ENCODE assay signal across 1 cellular context in the genomic region with DNA sequence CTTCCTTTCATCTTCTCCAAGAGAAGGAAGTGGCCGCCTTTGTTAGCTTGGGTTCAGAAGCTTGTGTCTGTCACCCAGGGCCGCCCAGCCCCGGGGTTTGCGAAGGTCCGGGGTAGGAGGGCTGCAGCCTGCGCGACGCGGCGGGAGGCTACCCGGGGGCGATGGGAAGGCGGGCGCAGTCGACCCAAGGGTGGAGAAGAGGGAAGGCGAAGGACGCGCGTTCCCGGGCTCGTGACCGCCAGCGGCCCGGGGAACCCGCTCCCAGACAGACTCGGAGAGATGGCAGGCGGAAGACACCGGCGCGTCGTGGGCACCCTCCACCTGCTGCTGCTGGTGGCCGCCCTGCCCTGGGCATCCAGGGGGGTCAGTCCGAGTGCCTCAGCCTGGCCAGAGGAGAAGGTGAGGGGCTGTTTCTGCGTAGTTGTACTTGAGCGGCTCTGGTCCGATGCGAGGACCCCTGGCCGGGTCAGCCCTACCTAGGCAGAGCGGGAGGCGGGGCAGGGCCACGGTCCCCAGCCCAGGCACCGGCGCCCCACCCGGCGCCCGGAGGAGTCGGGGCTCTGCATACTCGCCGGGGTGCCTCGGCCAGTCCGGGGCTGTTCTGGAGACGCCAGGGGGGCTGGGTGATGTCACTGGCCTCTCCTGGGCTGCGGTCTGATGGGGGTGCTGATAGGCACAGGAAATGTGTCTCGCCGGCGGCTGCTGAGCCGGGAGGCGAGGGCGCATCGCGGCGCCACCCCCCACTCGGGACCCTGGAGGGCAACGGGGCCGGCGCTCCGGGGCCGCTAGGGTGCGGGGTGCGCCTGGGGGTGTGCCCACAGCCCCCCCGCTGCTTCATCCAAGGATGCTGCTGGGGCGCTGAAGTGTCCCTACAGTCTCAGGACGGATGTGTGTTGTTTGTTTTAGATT.
A peak's percentile ranks its signal among the peaks of the same experiment; 100 is the strongest.
TF ChIP-seq lines count a peak whose summit lies in the region.

A gene (plus strand): TSS at position 178 of the 909 bp plus-strand sequence. CDS start 102 bp downstream, at position 280.

TF ChIP-seq in HepG2, 621 proteins besides CTCF, POLR2A, EP300 and RAD21 (continued from another document and continues in another):
- TF ChIP-seq, protein P1, sequence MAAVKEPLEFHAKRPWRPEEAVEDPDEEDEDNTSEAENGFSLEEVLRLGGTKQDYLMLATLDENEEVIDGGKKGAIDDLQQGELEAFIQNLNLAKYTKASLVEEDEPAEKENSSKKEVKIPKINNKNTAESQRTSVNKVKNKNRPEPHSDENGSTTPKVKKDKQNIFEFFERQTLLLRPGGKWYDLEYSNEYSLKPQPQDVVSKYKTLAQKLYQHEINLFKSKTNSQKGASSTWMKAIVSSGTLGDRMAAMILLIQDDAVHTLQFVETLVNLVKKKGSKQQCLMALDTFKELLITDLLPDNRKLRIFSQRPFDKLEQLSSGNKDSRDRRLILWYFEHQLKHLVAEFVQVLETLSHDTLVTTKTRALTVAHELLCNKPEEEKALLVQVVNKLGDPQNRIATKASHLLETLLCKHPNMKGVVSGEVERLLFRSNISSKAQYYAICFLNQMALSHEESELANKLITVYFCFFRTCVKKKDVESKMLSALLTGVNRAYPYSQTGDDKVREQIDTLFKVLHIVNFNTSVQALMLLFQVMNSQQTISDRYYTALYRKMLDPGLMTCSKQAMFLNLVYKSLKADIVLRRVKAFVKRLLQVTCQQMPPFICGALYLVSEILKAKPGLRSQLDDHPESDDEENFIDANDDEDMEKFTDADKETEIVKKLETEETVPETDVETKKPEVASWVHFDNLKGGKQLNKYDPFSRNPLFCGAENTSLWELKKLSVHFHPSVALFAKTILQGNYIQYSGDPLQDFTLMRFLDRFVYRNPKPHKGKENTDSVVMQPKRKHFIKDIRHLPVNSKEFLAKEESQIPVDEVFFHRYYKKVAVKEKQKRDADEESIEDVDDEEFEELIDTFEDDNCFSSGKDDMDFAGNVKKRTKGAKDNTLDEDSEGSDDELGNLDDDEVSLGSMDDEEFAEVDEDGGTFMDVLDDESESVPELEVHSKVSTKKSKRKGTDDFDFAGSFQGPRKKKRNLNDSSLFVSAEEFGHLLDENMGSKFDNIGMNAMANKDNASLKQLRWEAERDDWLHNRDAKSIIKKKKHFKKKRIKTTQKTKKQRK (IDR thresholded peaks at IDR 0.05; ENCODE audit: low read length) = no peak
- TF ChIP-seq, protein P2, sequence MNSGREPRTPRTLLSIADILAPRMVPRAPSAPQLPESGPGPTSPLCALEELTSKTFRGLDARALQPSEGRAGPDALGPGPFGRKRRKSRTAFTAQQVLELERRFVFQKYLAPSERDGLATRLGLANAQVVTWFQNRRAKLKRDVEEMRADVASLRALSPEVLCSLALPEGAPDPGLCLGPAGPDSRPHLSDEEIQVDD (CRISPR knock-in tag; IDR thresholded peaks at IDR 0.05; ENCODE audit: borderline replicate concordance) = no peak
- TF ChIP-seq KDM5B (CRISPR knock-in tag; IDR thresholded peaks at IDR 0.05; ENCODE audit: borderline replicate concordance) = no peak; the same call in 1 of the 2 replicates
- no peak for TF ChIP-seq ISX (CRISPR knock-in tag; conservative IDR thresholded peaks at IDR 0.05)
- TF ChIP-seq PHF21A (CRISPR knock-in tag; IDR thresholded peaks at IDR 0.05) = no peak
- 0 out of 2 replicates have a peak, but pooled peaks have one; percentile 19 for TF ChIP-seq ZNF225 (CRISPR knock-in tag; IDR thresholded peaks at IDR 0.05)
- no peak for TF ChIP-seq ZNF788 (CRISPR knock-in tag; IDR thresholded peaks at IDR 0.05; ENCODE audit: borderline replicate concordance)
- TF ChIP-seq, protein P3, sequence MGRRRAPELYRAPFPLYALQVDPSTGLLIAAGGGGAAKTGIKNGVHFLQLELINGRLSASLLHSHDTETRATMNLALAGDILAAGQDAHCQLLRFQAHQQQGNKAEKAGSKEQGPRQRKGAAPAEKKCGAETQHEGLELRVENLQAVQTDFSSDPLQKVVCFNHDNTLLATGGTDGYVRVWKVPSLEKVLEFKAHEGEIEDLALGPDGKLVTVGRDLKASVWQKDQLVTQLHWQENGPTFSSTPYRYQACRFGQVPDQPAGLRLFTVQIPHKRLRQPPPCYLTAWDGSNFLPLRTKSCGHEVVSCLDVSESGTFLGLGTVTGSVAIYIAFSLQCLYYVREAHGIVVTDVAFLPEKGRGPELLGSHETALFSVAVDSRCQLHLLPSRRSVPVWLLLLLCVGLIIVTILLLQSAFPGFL (CRISPR knock-in tag; IDR thresholded peaks at IDR 0.05) = no peak
- no peak for TF ChIP-seq STAG1 (CRISPR knock-in tag; IDR thresholded peaks at IDR 0.05)
- no peak for TF ChIP-seq FOXM1 (CRISPR knock-in tag; IDR thresholded peaks at IDR 0.05)
- TF ChIP-seq, protein P4, sequence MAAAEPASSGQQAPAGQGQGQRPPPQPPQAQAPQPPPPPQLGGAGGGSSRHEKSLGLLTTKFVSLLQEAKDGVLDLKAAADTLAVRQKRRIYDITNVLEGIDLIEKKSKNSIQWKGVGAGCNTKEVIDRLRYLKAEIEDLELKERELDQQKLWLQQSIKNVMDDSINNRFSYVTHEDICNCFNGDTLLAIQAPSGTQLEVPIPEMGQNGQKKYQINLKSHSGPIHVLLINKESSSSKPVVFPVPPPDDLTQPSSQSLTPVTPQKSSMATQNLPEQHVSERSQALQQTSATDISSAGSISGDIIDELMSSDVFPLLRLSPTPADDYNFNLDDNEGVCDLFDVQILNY (CRISPR knock-in tag; conservative IDR thresholded peaks at IDR 0.05) = no peak
- TF ChIP-seq ZKSCAN8 (CRISPR knock-in tag; IDR thresholded peaks at IDR 0.05; ENCODE audit: borderline replicate concordance) = no peak
- TF ChIP-seq, protein P5, sequence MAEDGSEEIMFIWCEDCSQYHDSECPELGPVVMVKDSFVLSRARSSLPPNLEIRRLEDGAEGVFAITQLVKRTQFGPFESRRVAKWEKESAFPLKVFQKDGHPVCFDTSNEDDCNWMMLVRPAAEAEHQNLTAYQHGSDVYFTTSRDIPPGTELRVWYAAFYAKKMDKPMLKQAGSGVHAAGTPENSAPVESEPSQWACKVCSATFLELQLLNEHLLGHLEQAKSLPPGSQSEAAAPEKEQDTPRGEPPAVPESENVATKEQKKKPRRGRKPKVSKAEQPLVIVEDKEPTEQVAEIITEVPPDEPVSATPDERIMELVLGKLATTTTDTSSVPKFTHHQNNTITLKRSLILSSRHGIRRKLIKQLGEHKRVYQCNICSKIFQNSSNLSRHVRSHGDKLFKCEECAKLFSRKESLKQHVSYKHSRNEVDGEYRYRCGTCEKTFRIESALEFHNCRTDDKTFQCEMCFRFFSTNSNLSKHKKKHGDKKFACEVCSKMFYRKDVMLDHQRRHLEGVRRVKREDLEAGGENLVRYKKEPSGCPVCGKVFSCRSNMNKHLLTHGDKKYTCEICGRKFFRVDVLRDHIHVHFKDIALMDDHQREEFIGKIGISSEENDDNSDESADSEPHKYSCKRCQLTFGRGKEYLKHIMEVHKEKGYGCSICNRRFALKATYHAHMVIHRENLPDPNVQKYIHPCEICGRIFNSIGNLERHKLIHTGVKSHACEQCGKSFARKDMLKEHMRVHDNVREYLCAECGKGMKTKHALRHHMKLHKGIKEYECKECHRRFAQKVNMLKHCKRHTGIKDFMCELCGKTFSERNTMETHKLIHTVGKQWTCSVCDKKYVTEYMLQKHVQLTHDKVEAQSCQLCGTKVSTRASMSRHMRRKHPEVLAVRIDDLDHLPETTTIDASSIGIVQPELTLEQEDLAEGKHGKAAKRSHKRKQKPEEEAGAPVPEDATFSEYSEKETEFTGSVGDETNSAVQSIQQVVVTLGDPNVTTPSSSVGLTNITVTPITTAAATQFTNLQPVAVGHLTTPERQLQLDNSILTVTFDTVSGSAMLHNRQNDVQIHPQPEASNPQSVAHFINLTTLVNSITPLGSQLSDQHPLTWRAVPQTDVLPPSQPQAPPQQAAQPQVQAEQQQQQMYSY (CRISPR knock-in tag; IDR thresholded peaks at IDR 0.05) = no peak
- TF ChIP-seq, protein P6, sequence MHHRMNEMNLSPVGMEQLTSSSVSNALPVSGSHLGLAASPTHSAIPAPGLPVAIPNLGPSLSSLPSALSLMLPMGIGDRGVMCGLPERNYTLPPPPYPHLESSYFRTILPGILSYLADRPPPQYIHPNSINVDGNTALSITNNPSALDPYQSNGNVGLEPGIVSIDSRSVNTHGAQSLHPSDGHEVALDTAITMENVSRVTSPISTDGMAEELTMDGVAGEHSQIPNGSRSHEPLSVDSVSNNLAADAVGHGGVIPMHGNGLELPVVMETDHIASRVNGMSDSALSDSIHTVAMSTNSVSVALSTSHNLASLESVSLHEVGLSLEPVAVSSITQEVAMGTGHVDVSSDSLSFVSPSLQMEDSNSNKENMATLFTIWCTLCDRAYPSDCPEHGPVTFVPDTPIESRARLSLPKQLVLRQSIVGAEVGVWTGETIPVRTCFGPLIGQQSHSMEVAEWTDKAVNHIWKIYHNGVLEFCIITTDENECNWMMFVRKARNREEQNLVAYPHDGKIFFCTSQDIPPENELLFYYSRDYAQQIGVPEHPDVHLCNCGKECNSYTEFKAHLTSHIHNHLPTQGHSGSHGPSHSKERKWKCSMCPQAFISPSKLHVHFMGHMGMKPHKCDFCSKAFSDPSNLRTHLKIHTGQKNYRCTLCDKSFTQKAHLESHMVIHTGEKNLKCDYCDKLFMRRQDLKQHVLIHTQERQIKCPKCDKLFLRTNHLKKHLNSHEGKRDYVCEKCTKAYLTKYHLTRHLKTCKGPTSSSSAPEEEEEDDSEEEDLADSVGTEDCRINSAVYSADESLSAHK (CRISPR knock-in tag; IDR thresholded peaks at IDR 0.05; ENCODE audit: borderline replicate concordance) = no peak
- TF ChIP-seq, protein P7, sequence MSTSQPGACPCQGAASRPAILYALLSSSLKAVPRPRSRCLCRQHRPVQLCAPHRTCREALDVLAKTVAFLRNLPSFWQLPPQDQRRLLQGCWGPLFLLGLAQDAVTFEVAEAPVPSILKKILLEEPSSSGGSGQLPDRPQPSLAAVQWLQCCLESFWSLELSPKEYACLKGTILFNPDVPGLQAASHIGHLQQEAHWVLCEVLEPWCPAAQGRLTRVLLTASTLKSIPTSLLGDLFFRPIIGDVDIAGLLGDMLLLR (CRISPR knock-in tag; IDR thresholded peaks at IDR 0.05) = no peak
- no peak for TF ChIP-seq CENPX (CRISPR knock-in tag; IDR thresholded peaks at IDR 0.05)
- TF ChIP-seq SMC3 (IDR thresholded peaks at IDR 0.05; ENCODE audit: low read length) = no peak
- no peak for TF ChIP-seq TAF1 (CRISPR knock-in tag; IDR thresholded peaks at IDR 0.05)
- TF ChIP-seq ESRRA (CRISPR knock-in tag; IDR thresholded peaks at IDR 0.05; ENCODE audit: low read depth) = no peak
- TF ChIP-seq, protein P8, sequence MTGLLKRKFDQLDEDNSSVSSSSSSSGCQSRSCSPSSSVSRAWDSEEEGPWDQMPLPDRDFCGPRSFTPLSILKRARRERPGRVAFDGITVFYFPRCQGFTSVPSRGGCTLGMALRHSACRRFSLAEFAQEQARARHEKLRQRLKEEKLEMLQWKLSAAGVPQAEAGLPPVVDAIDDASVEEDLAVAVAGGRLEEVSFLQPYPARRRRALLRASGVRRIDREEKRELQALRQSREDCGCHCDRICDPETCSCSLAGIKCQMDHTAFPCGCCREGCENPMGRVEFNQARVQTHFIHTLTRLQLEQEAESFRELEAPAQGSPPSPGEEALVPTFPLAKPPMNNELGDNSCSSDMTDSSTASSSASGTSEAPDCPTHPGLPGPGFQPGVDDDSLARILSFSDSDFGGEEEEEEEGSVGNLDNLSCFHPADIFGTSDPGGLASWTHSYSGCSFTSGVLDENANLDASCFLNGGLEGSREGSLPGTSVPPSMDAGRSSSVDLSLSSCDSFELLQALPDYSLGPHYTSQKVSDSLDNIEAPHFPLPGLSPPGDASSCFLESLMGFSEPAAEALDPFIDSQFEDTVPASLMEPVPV (CRISPR knock-in tag; IDR thresholded peaks at IDR 0.05) = no peak
- TF ChIP-seq NCOA1 (CRISPR knock-in tag; IDR thresholded peaks at IDR 0.05) = 0 out of 2 replicates have a peak, but pooled peaks have one; percentile 4
- TF ChIP-seq ZNF367 (CRISPR knock-in tag; IDR thresholded peaks at IDR 0.05; ENCODE audit: borderline replicate concordance) = no peak
- TF ChIP-seq IKZF4 (CRISPR knock-in tag; IDR thresholded peaks at IDR 0.05; ENCODE audit: borderline replicate concordance, low read depth, not compliant biosample characterization) = no peak
- TF ChIP-seq, protein P9, sequence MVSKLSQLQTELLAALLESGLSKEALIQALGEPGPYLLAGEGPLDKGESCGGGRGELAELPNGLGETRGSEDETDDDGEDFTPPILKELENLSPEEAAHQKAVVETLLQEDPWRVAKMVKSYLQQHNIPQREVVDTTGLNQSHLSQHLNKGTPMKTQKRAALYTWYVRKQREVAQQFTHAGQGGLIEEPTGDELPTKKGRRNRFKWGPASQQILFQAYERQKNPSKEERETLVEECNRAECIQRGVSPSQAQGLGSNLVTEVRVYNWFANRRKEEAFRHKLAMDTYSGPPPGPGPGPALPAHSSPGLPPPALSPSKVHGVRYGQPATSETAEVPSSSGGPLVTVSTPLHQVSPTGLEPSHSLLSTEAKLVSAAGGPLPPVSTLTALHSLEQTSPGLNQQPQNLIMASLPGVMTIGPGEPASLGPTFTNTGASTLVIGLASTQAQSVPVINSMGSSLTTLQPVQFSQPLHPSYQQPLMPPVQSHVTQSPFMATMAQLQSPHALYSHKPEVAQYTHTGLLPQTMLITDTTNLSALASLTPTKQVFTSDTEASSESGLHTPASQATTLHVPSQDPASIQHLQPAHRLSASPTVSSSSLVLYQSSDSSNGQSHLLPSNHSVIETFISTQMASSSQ (IDR thresholded peaks at IDR 0.05; ENCODE audit: low read depth) = no peak
- TF ChIP-seq, protein P9 (CRISPR knock-in tag; IDR thresholded peaks at IDR 0.05; ENCODE audit: borderline replicate concordance) = no peak
- no peak for TF ChIP-seq ZNF234 (CRISPR knock-in tag; conservative IDR thresholded peaks at IDR 0.05)
- no peak for TF ChIP-seq ZNF879 (CRISPR knock-in tag; IDR thresholded peaks at IDR 0.05)
- 0 out of 2 replicates have a peak, but pooled peaks have one; percentile 29 for TF ChIP-seq ZNF124 (CRISPR knock-in tag; IDR thresholded peaks at IDR 0.05)
- TF ChIP-seq HOXD1 (CRISPR knock-in tag; IDR thresholded peaks at IDR 0.05) = no peak
- no peak for TF ChIP-seq NFIB (CRISPR knock-in tag; IDR thresholded peaks at IDR 0.05; ENCODE audit: borderline replicate concordance)
- TF ChIP-seq, protein P10, sequence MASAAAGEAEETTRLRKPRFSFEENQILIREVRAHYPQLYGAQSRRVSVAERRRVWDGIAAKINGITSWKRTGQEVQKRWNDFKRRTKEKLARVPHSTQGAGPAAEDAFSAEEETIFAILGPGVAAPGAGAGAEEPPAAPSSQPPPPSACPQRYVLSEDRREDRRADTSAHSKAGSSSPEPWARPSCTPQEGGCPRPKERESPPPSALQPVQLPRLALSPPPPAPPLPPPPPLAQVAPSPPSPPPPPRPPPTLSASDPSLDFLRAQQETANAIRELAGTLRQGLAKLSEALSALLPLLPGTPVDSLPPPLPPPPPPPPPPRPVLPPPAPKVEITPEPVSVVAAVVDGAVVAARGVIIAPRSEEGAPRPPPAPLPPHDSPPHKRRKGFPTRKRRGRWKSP (CRISPR knock-in tag; IDR thresholded peaks at IDR 0.05) = no peak; the same call in 1 of the 2 replicates
- no peak for TF ChIP-seq ZFP1 (CRISPR knock-in tag; IDR thresholded peaks at IDR 0.05)
